9 cellular contexts compared by ENCODE assay signal in genomic region chr10:57579926-57580325, GRCh38.
DNase-seq lines count a peak whose midpoint lies in the region; ATAC-seq, FAIRE-seq and TF ChIP-seq lines count a peak whose summit lies in the region.
"Had no signal": no experiment of that assay in that cellular context is flagged by ENCODE, and none has a peak within 500 bp of the region (broad histone marks: within the 10 kb centered on the region; RNA-seq: fewer than 3 reads in every experiment).

No MANE protein-coding gene starts in this region.

- H3K4me2 ChIP-seq in GM12878 (ENCODE audit: control insufficient read depth, insufficient read depth), result no peak overlapping the region

- no peaks in the 10 kb centered on the region for H4K20me1 ChIP-seq in GM12878 (ENCODE audit: control insufficient read depth, insufficient read depth)

- H3K36me3 ChIP-seq in GM12878 (ENCODE audit: control insufficient read depth in 2 of 2, insufficient read depth in 2 of 2, low read length in 1 of 2) (no peaks in the 10 kb centered on the region), tibial nerve (no peaks in the 10 kb centered on the region)

- TF ChIP-seq CTCF in GM12865 (IDR thresholded peaks at IDR 0.05; ENCODE audit: insufficient read depth, low read depth, low read length, missing control alignments), result peak; percentile 27
- TF ChIP-seq CTCF in GM12878 (IDR thresholded peaks at IDR 0.05 in 2 of 3, conservative IDR thresholded peaks at IDR 0.05 in 1 of 3; ENCODE audit: control insufficient read depth in 2 of 3, extremely low read depth in 1 of 3, insufficient read depth in 1 of 3, low read depth in 3 of 3, low read length in 3 of 3), result peak; percentile 20 to 41 (median 32); a peak in 4 of 6 replicates
- TF ChIP-seq CTCF in neural crest cell (conservative IDR thresholded peaks at IDR 0.05), result peak; percentile 58
- peak in 2 of 5 experiments; percentile 10 to 17 for TF ChIP-seq CTCF in tibial nerve (IDR thresholded peaks at IDR 0.05)

- H3K79me2 ChIP-seq in GM12878 (ENCODE audit: control insufficient read depth, insufficient read depth, low read length), result no peaks in the 10 kb centered on the region

- RAD21 ChIA-PET in GM12878 (lab: Charles Lee; ENCODE audit: unreplicated experiment), result interaction anchor here (0.7 kb wide), 1 partner anchor 10 kb away, joined by 3 read pairs; no protein-coding TSS in a partner anchor

- no peak overlapping the region for H3K9ac ChIP-seq in GM12878 (ENCODE audit: control insufficient read depth, insufficient read depth, low read length)

- H3K27ac ChIP-seq in GM12878 (ENCODE audit: control insufficient read depth, insufficient read depth) (no peak overlapping the region), tibial nerve (no peak overlapping the region)

- H3K4me1 Mint-ChIP-seq in neural crest cell, result no peaks in the 10 kb centered on the region

- H3K4me1 ChIP-seq in GM12878 (ENCODE audit: control insufficient read depth, insufficient read depth, low read length) (no peaks in the 10 kb centered on the region), tibial nerve (no peaks in the 10 kb centered on the region)

- peaks cover 4% of the 10 kb centered on the region for H3K36me3 Mint-ChIP-seq in neural crest cell (ENCODE audit: low read depth)

- no peaks in the 10 kb centered on the region for H3K9me3 ChIP-seq in GM12878 (replicated peaks; ENCODE audit: control insufficient read depth, insufficient read depth, low read length)
- no peaks in the 10 kb centered on the region for H3K9me3 ChIP-seq in tibial nerve

- POLR2A ChIA-PET in GM12878 (lab: Charles Lee), result no interaction called here

- SMC1A ChIA-PET in GM12878 (lab: Charles Lee; ENCODE audit: uncharacterized antibody, unreplicated experiment), result interaction anchor here (1.1 kb wide), 1 partner anchor 79 kb away, joined by 4 read pairs; no protein-coding TSS in a partner anchor

- H2AFZ ChIP-seq in GM12878 (ENCODE audit: control insufficient read depth, low read depth, low read length), result no peak overlapping the region

- peak; percentile 50 for TF ChIP-seq RAD21 in GM12878 (IDR thresholded peaks at IDR 0.05; ENCODE audit: insufficient read depth, low read depth, low read length)

- H3K27me3 ChIP-seq in GM12878 (replicated peaks in 1 of 2; ENCODE audit: control insufficient read depth in 2 of 2, insufficient read depth in 2 of 2, low read length in 1 of 2) (no peaks in the 10 kb centered on the region), tibial nerve (no peaks in the 10 kb centered on the region)

- no peaks in the 10 kb centered on the region for H3K27me3 Mint-ChIP-seq in neural crest cell (ENCODE audit: low read depth)

- no TSS peak for BruUV-seq in GM12878 (replicated peaks; lab: Mats Ljungman, UMichigan)

- H3K4me3 ChIP-seq in GM12865 (ENCODE audit: low read depth, low read length) (no peak overlapping the region), GM12878 (no peak overlapping the region), tibial nerve (no peak overlapping the region)
- no peak overlapping the region for H3K4me3 ChIP-seq in Jurkat, Clone E6-1 (ENCODE audit: low read length)
- H3K4me3 ChIP-seq: K562 had no signal

- TF ChIP-seq POLR2A in GM12878 (IDR thresholded peaks at IDR 0.05; ENCODE audit: low read depth, low read length) (no peak), tibial nerve (IDR thresholded peaks at IDR 0.05) (no peak)

- H3K9me3 Mint-ChIP-seq in neural crest cell, result peaks cover 14% of the 10 kb centered on the region

- in situ Hi-C loops in GM12878 (cut with MboI), result loop anchor here (25.0 kb wide), 1 partner anchor 557 kb away; no protein-coding TSS in a partner anchor

- no peak overlapping the region for H3K27ac Mint-ChIP-seq in neural crest cell (ENCODE audit: unreplicated experiment)

- TF ChIP-seq EP300 in GM12878 (IDR thresholded peaks at IDR 0.05; ENCODE audit: borderline replicate concordance in 1 of 2, control insufficient read depth in 1 of 2, low read depth in 2 of 2, low read length in 2 of 2) (no peak), tibial nerve (IDR thresholded peaks at IDR 0.05) (no peak)

- intact Hi-C loops in GM12878 (cut with micrococcal nuclease; ENCODE audit: unreplicated experiment), result loop anchor here (1.0 to 10.0 kb wide), 3 partner anchors 77 to 575 kb away; no protein-coding TSS in a partner anchor

- ATAC-seq in GM12878, result peak; percentile 74; the same call in 2 of the 3 replicates
- ATAC-seq in GM21360 (IDR thresholded peaks at IDR 0.05; ENCODE audit: unreplicated experiment), result no peak
- ATAC-seq: K562 had no signal

- CTCF ChIA-PET in GM12878 (lab: Yijun Ruan, JAX), result interaction anchor here (1.3 to 1.7 kb wide), 3 partner anchors 75 to 573 kb away, joined by 4 to 7 read pairs (median 4); no protein-coding TSS in a partner anchor

- no peak for FAIRE-seq in GM12878 (lab: Jason Lieb, UNC)
- FAIRE-seq: K562 had no signal

- DNase-seq in GM12865 (ENCODE audit: low read depth) (peak; percentile 27), GM12878 (ENCODE audit: low read depth, low spot score) (no peak), neural crest cell (ENCODE audit: low read depth, low spot score) (no peak), tibial nerve (ENCODE audit: low spot score in 2 of 2) (no peak)
- DNase-seq in Jurkat, Clone E6-1 (ENCODE audit: low read depth, low spot score), result peak; percentile 4
- no peak for DNase-seq in activated naive CD4-positive, alpha-beta T cell (lab: John Stamatoyannopoulos, UW)
- no peak for DNase-seq in stimulated activated CD4-positive, alpha-beta T cell treated with anti-CD3 and anti-CD28 coated beads, Interleukin-4, amount 100 ng/mL, for 24 hours

- no peak overlapping the region for H3K4me3 Mint-ChIP-seq in neural crest cell

TF ChIP-seq in GM12878, 131 proteins besides CTCF, POLR2A, EP300 and RAD21:
- TF ChIP-seq SRF (IDR thresholded peaks at IDR 0.05; ENCODE audit: low read depth in 2 of 2, low read length in 2 of 2) (no peak), ATF7 (IDR thresholded peaks at IDR 0.05; ENCODE audit: low read depth) (no peak), FOXM1 (IDR thresholded peaks at IDR 0.05; ENCODE audit: low read depth, low read length) (no peak), IRF4 (IDR thresholded peaks at IDR 0.05; ENCODE audit: low read depth, low read length) (no peak), SMC3 (IDR thresholded peaks at IDR 0.05; ENCODE audit: borderline replicate concordance, low read length) (peak; percentile 39; the same call in 1 of the 2 replicates), TAF1 (IDR thresholded peaks at IDR 0.05; ENCODE audit: borderline replicate concordance, low read depth, low read length) (no peak), YBX1 (IDR thresholded peaks at IDR 0.05) (no peak)
- TF ChIP-seq, protein P1, sequence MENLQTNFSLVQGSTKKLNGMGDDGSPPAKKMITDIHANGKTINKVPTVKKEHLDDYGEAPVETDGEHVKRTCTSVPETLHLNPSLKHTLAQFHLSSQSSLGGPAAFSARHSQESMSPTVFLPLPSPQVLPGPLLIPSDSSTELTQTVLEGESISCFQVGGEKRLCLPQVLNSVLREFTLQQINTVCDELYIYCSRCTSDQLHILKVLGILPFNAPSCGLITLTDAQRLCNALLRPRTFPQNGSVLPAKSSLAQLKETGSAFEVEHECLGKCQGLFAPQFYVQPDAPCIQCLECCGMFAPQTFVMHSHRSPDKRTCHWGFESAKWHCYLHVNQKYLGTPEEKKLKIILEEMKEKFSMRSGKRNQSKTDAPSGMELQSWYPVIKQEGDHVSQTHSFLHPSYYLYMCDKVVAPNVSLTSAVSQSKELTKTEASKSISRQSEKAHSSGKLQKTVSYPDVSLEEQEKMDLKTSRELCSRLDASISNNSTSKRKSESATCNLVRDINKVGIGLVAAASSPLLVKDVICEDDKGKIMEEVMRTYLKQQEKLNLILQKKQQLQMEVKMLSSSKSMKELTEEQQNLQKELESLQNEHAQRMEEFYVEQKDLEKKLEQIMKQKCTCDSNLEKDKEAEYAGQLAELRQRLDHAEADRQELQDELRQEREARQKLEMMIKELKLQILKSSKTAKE (IDR thresholded peaks at IDR 0.05; ENCODE audit: low read depth, poor library complexity, severe bottlenecking), result no peak

Comparison
In these comparisons a context has a peak if more than half of its experiments do, and no peak if none do; other contexts are left out.
1. DNase-seq: peak in GM12865 (single experiment) and Jurkat, Clone E6-1 (single experiment); none in GM12878 (single experiment), neural crest cell (single experiment), activated naive CD4-positive, alpha-beta T cell (0 of 4), tibial nerve (0 of 2) and stimulated activated CD4-positive, alpha-beta T cell treated with anti-CD3 and anti-CD28 coated beads, Interleukin-4, amount 100 ng/mL, for 24 hours (single experiment).